Comparison of ENCODE assay signal across 12 cellular contexts in genomic region chr12:68812553-68813241, GRCh38. TPM values are rescaled to one million over a fixed set of nuclear protein-coding genes. Genes with fewer than 3 reads are reported as not detected.
DNase-seq lines count a peak whose midpoint lies in the region; ATAC-seq and TF ChIP-seq lines count a peak whose summit lies in the region.
"Had no signal": no experiment of that assay in that cellular context is flagged by ENCODE, and none has a peak within 500 bp of the region (broad histone marks: within the 10 kb centered on the region; RNA-seq: fewer than 3 reads in every experiment).

No MANE protein-coding gene starts in this region.

- CTCF ChIA-PET in activated CD4-positive, alpha-beta memory T cell treated with anti-CD3 and anti-CD28 coated beads, Interleukin-2, amount 10 ng/mL, durations not matched to agents 7 days and 5 days (lab: Charles Lee) = interaction anchor here (0.7 to 7.7 kb wide), 6 partner anchors 9 to 320 kb away, joined by 3 to 65 read pairs (median 3); no protein-coding TSS in a partner anchor

- no peak for DNase-seq in activated naive CD4-positive, alpha-beta T cell treated with anti-CD3 and anti-CD28 coated beads, Interleukin-2, amount 50 U/mL, for 16 hours
- DNase-seq in activated CD4-positive, alpha-beta memory T cell treated with anti-CD3 and anti-CD28 coated beads, Interleukin-2, amount 10 ng/mL, durations not matched to agents 7 days and 5 days = no peak
- no peak for DNase-seq in foreskin keratinocyte
- DNase-seq in thoracic aorta (ENCODE audit: low spot score) = no peak
- no peak for DNase-seq in activated CD4-positive, CD25-positive, alpha-beta regulatory T cell (lab: John Stamatoyannopoulos, UW)
- DNase-seq in NCI-H2227 treated with DMSO at 0.1 percent for 48 hours (lab: John Stamatoyannopoulos, UW) = no peak
- DNase-seq: GOT3, NCI-H1694 had no signal

- H3K36me3 Mint-ChIP-seq in activated naive CD4-positive, alpha-beta T cell treated with anti-CD3 and anti-CD28 coated beads, Interleukin-2, amount 50 U/mL, for 24 hours = peaks cover 36% of the 10 kb centered on the region
- H3K36me3 Mint-ChIP-seq in activated CD4-positive, alpha-beta memory T cell treated with anti-CD3 and anti-CD28 coated beads, Interleukin-2, amount 10 ng/mL, durations not matched to agents 7 days and 5 days (ENCODE audit: low read depth) = peaks cover 86% of the 10 kb centered on the region

- H3K27ac ChIP-seq in foreskin keratinocyte = peak overlapping the region; percentile 7
- no peak overlapping the region for H3K27ac ChIP-seq in thoracic aorta
- H3K27ac ChIP-seq: parathyroid adenoma had no signal

- no peak for TF ChIP-seq CTCF in foreskin keratinocyte (conservative IDR thresholded peaks at IDR 0.05)
- TF ChIP-seq CTCF in thoracic aorta (IDR thresholded peaks at IDR 0.05) = no peak

- H3K4me3 Mint-ChIP-seq in activated naive CD4-positive, alpha-beta T cell treated with anti-CD3 and anti-CD28 coated beads, Interleukin-2, amount 50 U/mL, for 24 hours = peak overlapping the region; percentile 33
- H3K4me3 Mint-ChIP-seq in activated CD4-positive, alpha-beta memory T cell treated with anti-CD3 and anti-CD28 coated beads, Interleukin-2, amount 10 ng/mL, durations not matched to agents 7 days and 5 days = peak overlapping the region; percentile 58
- H3K4me3 Mint-ChIP-seq: dendritic cell treated with granulocyte-macrophage colony-stimulating factor and Interleukin-4, amounts not matched to agents 40 ng/mL and 50 ng/mL, for 4 days had no signal

- H3K4me1 Mint-ChIP-seq in activated naive CD4-positive, alpha-beta T cell treated with anti-CD3 and anti-CD28 coated beads, Interleukin-2, amount 50 U/mL, for 24 hours = peaks cover 65% of the 10 kb centered on the region
- H3K4me1 Mint-ChIP-seq in activated CD4-positive, alpha-beta memory T cell treated with anti-CD3 and anti-CD28 coated beads, Interleukin-2, amount 10 ng/mL, durations not matched to agents 7 days and 5 days = peaks cover 61% of the 10 kb centered on the region

- H3K4me3 ChIP-seq in thoracic aorta = peak overlapping the region; percentile 7

- H3K9me3 Mint-ChIP-seq in activated naive CD4-positive, alpha-beta T cell treated with anti-CD3 and anti-CD28 coated beads, Interleukin-2, amount 50 U/mL, for 24 hours = no peaks in the 10 kb centered on the region
- no peaks in the 10 kb centered on the region for H3K9me3 Mint-ChIP-seq in activated CD4-positive, alpha-beta memory T cell treated with anti-CD3 and anti-CD28 coated beads, Interleukin-2, amount 10 ng/mL, durations not matched to agents 7 days and 5 days
- H3K9me3 Mint-ChIP-seq: dendritic cell treated with granulocyte-macrophage colony-stimulating factor and Interleukin-4, amounts not matched to agents 40 ng/mL and 50 ng/mL, for 4 days had no signal

- POLR2A ChIA-PET in activated CD4-positive, alpha-beta memory T cell treated with anti-CD3 and anti-CD28 coated beads, Interleukin-2, amount 10 ng/mL, durations not matched to agents 7 days and 5 days (lab: Charles Lee) = interaction anchor here (0.7 to 2.7 kb wide), 9 partner anchors 9 to 1532 kb away, joined by 3 to 10 read pairs (median 3); partner anchors contain the start of gene SLC35E3

- ATAC-seq in foreskin keratinocyte (no peak), thoracic aorta (ENCODE audit: insufficient number of reproducible peaks, low FRiP score, low read depth) (no peak), HG02884 (IDR thresholded peaks at IDR 0.05; ENCODE audit: unreplicated experiment) (no peak)

- no peaks in the 10 kb centered on the region for H3K27me3 Mint-ChIP-seq in activated naive CD4-positive, alpha-beta T cell treated with anti-CD3 and anti-CD28 coated beads, Interleukin-2, amount 50 U/mL, for 24 hours
- no peaks in the 10 kb centered on the region for H3K27me3 Mint-ChIP-seq in activated CD4-positive, alpha-beta memory T cell treated with anti-CD3 and anti-CD28 coated beads, Interleukin-2, amount 10 ng/mL, durations not matched to agents 7 days and 5 days
- H3K27me3 Mint-ChIP-seq: dendritic cell treated with granulocyte-macrophage colony-stimulating factor and Interleukin-4, amounts not matched to agents 40 ng/mL and 50 ng/mL, for 4 days had no signal

- H3K36me3 ChIP-seq in thoracic aorta = peaks cover 30% of the 10 kb centered on the region

- H3K27me3 ChIP-seq in foreskin keratinocyte (no peaks in the 10 kb centered on the region), thoracic aorta (replicated peaks; ENCODE audit: insufficient read depth) (no peaks in the 10 kb centered on the region)

- H3K4me1 ChIP-seq in foreskin keratinocyte = peaks cover 11% of the 10 kb centered on the region
- peaks cover 46 to 49% of the 10 kb centered on the region in 2 donors for H3K4me1 ChIP-seq in thoracic aorta (ENCODE audit: control insufficient read depth in 1 of 2, low read depth in 2 of 2)
- H3K4me1 ChIP-seq: parathyroid adenoma had no signal

- H3K9me3 ChIP-seq in thoracic aorta = no peaks in the 10 kb centered on the region

- peak overlapping the region; percentile 3 for H3K27ac Mint-ChIP-seq in activated naive CD4-positive, alpha-beta T cell treated with anti-CD3 and anti-CD28 coated beads, Interleukin-2, amount 50 U/mL, for 24 hours
- peak overlapping the region; percentile 19 for H3K27ac Mint-ChIP-seq in activated CD4-positive, alpha-beta memory T cell treated with anti-CD3 and anti-CD28 coated beads, Interleukin-2, amount 10 ng/mL, durations not matched to agents 7 days and 5 days

RNA-seq across cellular contexts. Expression of gene MDM2, which starts 4.7 kb away (rescaled TPM):
- total RNA-seq in activated CD4-positive, alpha-beta memory T cell treated with anti-CD3 and anti-CD28 coated beads, Interleukin-2, amount 10 ng/mL, durations not matched to agents 7 days and 5 days = 100 to 1,000 TPM; 194 to 201 TPM
- total RNA-seq in foreskin keratinocyte (110 and 114 TPM in 2 replicates), thoracic aorta (100 to 1,000 TPM in 1 of 2 donors, 10 to 100 TPM in 1; 62.0 to 101 TPM)
- polyA plus RNA-seq in foreskin keratinocyte = 57.5 and 60.1 TPM in 2 replicates
